ENCODE assay signal across 8 cellular contexts in the genomic region with DNA sequence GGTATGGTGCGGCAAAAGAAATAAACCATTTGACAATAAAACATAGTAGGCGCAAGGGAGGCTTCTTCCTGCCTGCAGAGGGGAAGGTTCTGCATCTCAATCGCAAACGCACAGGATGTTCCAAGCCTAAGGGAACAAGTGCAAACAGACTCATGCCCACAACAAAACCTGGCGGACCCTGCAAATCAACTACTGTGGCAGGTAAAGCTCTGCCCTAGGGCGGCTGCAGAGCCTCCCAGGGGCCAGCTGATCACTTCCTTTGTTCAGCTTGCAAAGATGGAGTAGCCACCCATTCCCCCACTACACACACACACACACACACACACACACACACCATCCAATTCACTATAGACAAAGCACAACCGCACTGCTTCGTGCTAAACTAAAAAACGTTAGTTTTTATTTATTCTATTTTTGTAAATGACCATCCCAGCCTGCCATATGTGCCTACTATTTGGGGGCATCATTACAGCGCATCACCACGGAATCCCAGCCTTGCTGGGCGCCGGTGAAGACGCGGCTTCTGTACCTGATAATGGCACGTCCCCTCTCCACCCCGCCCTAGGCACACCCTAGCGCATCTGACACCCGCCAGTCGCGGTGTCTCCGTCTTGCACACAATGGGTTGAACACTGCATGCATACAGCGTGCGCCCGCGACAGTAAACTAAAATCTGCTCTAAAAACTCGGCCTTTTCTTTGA. TPM values are rescaled to one million over a fixed set of nuclear protein-coding genes. Genes with fewer than 3 reads are reported as not detected.
A peak's percentile ranks its signal among the peaks of the same experiment; 100 is the strongest.
DNase-seq lines count a peak whose midpoint lies in the region; ATAC-seq lines count a peak whose summit lies in the region.

No MANE protein-coding gene starts in this region.

- peaks cover 7% of the 10 kb centered on the region for H3K4me1 Mint-ChIP-seq in activated CD4-positive, alpha-beta T cell treated with anti-CD3 and anti-CD28 coated beads, Interleukin-2, amount 10 ng/mL, durations not matched to agents 24 days and 14 days
- peaks cover 16% of the 10 kb centered on the region for H3K4me1 Mint-ChIP-seq in activated naive CD8-positive, alpha-beta T cell (ENCODE audit: low read depth)

- H3K27ac Mint-ChIP-seq in activated CD4-positive, alpha-beta T cell treated with anti-CD3 and anti-CD28 coated beads, Interleukin-2, amount 10 ng/mL, durations not matched to agents 24 days and 14 days, result no peak overlapping the region
- H3K27ac Mint-ChIP-seq in activated naive CD8-positive, alpha-beta T cell, result no peak overlapping the region

- no peak for DNase-seq in activated CD4-positive, alpha-beta T cell treated with anti-CD3 and anti-CD28 coated beads, Interleukin-2, amount 10 ng/mL, durations not matched to agents 24 days and 14 days
- no peak for DNase-seq in activated CD4-positive, alpha-beta T cell treated with anti-CD3 and anti-CD28 coated beads, Interleukin-2, amount 50 U/mL, for 48 hours
- DNase-seq in islet precursor cell, result peak; percentile 75
- DNase-seq in dermis blood vessel endothelial cell, result no peak

- intact Hi-C loops in activated CD4-positive, alpha-beta T cell treated with anti-CD3 and anti-CD28 coated beads, Interleukin-2, amount 10 ng/mL, durations not matched to agents 24 days and 14 days (cut with micrococcal nuclease), result no loop called here

- H3K27me3 Mint-ChIP-seq in activated CD4-positive, alpha-beta T cell treated with anti-CD3 and anti-CD28 coated beads, Interleukin-2, amount 10 ng/mL, durations not matched to agents 24 days and 14 days, result peaks cover 57% of the 10 kb centered on the region
- peaks cover 41% of the 10 kb centered on the region for H3K27me3 Mint-ChIP-seq in activated naive CD8-positive, alpha-beta T cell

- no peak for ATAC-seq in HG02678 (IDR thresholded peaks at IDR 0.05; ENCODE audit: unreplicated experiment)
- ATAC-seq in GM21526 (IDR thresholded peaks at IDR 0.05; ENCODE audit: low FRiP score, unreplicated experiment), result no peak

- no peaks in the 10 kb centered on the region for H3K36me3 Mint-ChIP-seq in activated CD4-positive, alpha-beta T cell treated with anti-CD3 and anti-CD28 coated beads, Interleukin-2, amount 10 ng/mL, durations not matched to agents 24 days and 14 days (ENCODE audit: low read depth)
- no peaks in the 10 kb centered on the region for H3K36me3 Mint-ChIP-seq in activated naive CD8-positive, alpha-beta T cell

- peak overlapping the region; percentile 30 for H3K4me3 Mint-ChIP-seq in activated CD4-positive, alpha-beta T cell treated with anti-CD3 and anti-CD28 coated beads, Interleukin-2, amount 10 ng/mL, durations not matched to agents 24 days and 14 days
- H3K4me3 Mint-ChIP-seq in activated naive CD8-positive, alpha-beta T cell, result peak overlapping the region; percentile 51

- H3K27ac ChIP-seq in temporal lobe (ENCODE audit: low read depth, low read length), result peak overlapping the region; percentile 50

- H3K9me3 Mint-ChIP-seq in activated CD4-positive, alpha-beta T cell treated with anti-CD3 and anti-CD28 coated beads, Interleukin-2, amount 10 ng/mL, durations not matched to agents 24 days and 14 days, result no peaks in the 10 kb centered on the region
- H3K9me3 Mint-ChIP-seq in activated naive CD8-positive, alpha-beta T cell (ENCODE audit: low read depth), result no peaks in the 10 kb centered on the region

RNA-seq across cellular contexts. Expression of a gene that starts 57.6 kb away (rescaled TPM):
- total RNA-seq in activated CD4-positive, alpha-beta T cell treated with anti-CD3 and anti-CD28 coated beads, Interleukin-2, amount 10 ng/mL, durations not matched to agents 24 days and 14 days, result 0.14 and 0.40 TPM in 2 replicates
- total RNA-seq in temporal lobe, result 925 TPM
- total RNA-seq in dermis blood vessel endothelial cell, result 37.1 and 50.0 TPM in 2 replicates

Comparison
In these comparisons a context has a peak if more than half of its experiments do, and no peak if none do; other contexts are left out.
1. RNA of a gene that starts 57.6 kb away (total RNA-seq): 925 TPM in temporal lobe (single experiment) and 37.1 to 50.0 TPM in dermis blood vessel endothelial cell; 0.14 to 0.40 TPM in activated CD4-positive, alpha-beta T cell treated with anti-CD3 and anti-CD28 coated beads, Interleukin-2, amount 10 ng/mL, durations not matched to agents 24 days and 14 days; every median in the first group is over 10 times any median in the second.